Comparison of ENCODE assay signal across 10 cellular contexts in genomic region chr10:103125323-103126267, GRCh38.
DNase-seq lines count a peak whose midpoint lies in the region; ATAC-seq and TF ChIP-seq lines count a peak whose summit lies in the region.
"Had no signal": no experiment of that assay in that cellular context is flagged by ENCODE, and none has a peak within 500 bp of the region (broad histone marks: within the 10 kb centered on the region; RNA-seq: fewer than 3 reads in every experiment).

No MANE protein-coding gene starts in this region.

- peak overlapping the region in 3 of 8 donors; percentile 1 to 76 (median 12) for H3K27ac Mint-ChIP-seq in CD8-positive, alpha-beta memory T cell
- H3K27ac Mint-ChIP-seq: dendritic cell treated with granulocyte-macrophage colony-stimulating factor and Interleukin-4, amounts not matched to agents 40 ng/mL and 50 ng/mL, for 4 days had no signal

- CTCF ChIA-PET in IMR-90 (lab: Yijun Ruan, JAX) = no interaction called here
- CTCF ChIA-PET in CD8-positive, alpha-beta memory T cell (lab: Charles Lee) = no interaction called here

- no peak overlapping the region for H3K27ac ChIP-seq in IMR-90 (ENCODE audit: insufficient read depth, low read length)
- no peak overlapping the region for H3K27ac ChIP-seq in CD8-positive, alpha-beta memory T cell (ENCODE audit: low read depth, low read length)
- H3K27ac ChIP-seq in MM.1S (ENCODE audit: low read length) = no peak overlapping the region
- H3K27ac ChIP-seq: right atrium auricular region had no signal

- peak; percentile 51 for DNase-seq in GM13977 (ENCODE audit: low spot score)
- peak; percentile 19 for DNase-seq in IMR-90
- peak; percentile 16 for DNase-seq in kidney tubule cell (ENCODE audit: low spot score)
- no peak for DNase-seq in HuH-7.5 (ENCODE audit: low spot score)
- no peak for DNase-seq in CD8-positive, alpha-beta memory T cell
- no peak for DNase-seq in MM.1S
- DNase-seq in NCI-H2196 treated with DMSO at 0.1 percent for 48 hours (lab: John Stamatoyannopoulos, UW; ENCODE audit: unreplicated experiment) = no peak

- H3K4me1 Mint-ChIP-seq in CD8-positive, alpha-beta memory T cell = peaks cover 8 to 51% (median 25%) of the 10 kb centered on the region in 3 donors

- H3K36me3 Mint-ChIP-seq in CD8-positive, alpha-beta memory T cell = peaks cover 2 to 24% (median 6%) of the 10 kb centered on the region in 3 donors

- no peaks in the 10 kb centered on the region for H3K9me3 Mint-ChIP-seq in CD8-positive, alpha-beta memory T cell
- H3K9me3 Mint-ChIP-seq: dendritic cell treated with granulocyte-macrophage colony-stimulating factor and Interleukin-4, amounts not matched to agents 40 ng/mL and 50 ng/mL, for 4 days had no signal

- H4K20me1 ChIP-seq in IMR-90 (ENCODE audit: insufficient read depth, low read length) (peaks cover 5% of the 10 kb centered on the region; the same call in 1 of the 2 replicates), MM.1S (ENCODE audit: insufficient read depth, low read length) (no peaks in the 10 kb centered on the region)

- no peak overlapping the region for H4K91ac ChIP-seq in IMR-90 (ENCODE audit: insufficient read depth, low read depth, low read length)

- no peak overlapping the region for H3K4ac ChIP-seq in IMR-90 (ENCODE audit: low read depth, low read length)

- H3F3A ChIP-seq in MM.1S (ENCODE audit: insufficient read depth, low read length) = no peaks in the 10 kb centered on the region; the same call in 1 of the 2 replicates

- in situ Hi-C loops in GM13977 (cut with MboI; ENCODE audit: low pct_unique_long_range_greater_than_20kb, low sequenced_read_pairs, unreplicated experiment) = no loop called here
- in situ Hi-C loops in IMR-90 (cut with MboI; ENCODE audit: low sequenced_read_pairs) = no loop called here

- WGBS in IMR-90 (ENCODE audit: extremely low coverage in 2 of 2, insufficient read length in 1 of 2), 2 experiments = no CpG with 5 or more reads among the region's 9 CpGs

- peaks cover 12% of the 10 kb centered on the region for H3K4me1 ChIP-seq in IMR-90 (ENCODE audit: control insufficient read depth, insufficient read depth, low read length)
- no peaks in the 10 kb centered on the region for H3K4me1 ChIP-seq in CD8-positive, alpha-beta memory T cell (ENCODE audit: insufficient read depth, low read length)
- H3K4me1 ChIP-seq in MM.1S (ENCODE audit: low read length) = no peaks in the 10 kb centered on the region

- peaks cover 19 to 51% of the 10 kb centered on the region in 2 experiments for H3K79me1 ChIP-seq in IMR-90 (ENCODE audit: low read depth in 1 of 2, low read length in 2 of 2)

- no peak for TF ChIP-seq CTCF in GM13977 (IDR thresholded peaks at IDR 0.05; ENCODE audit: extremely low read depth, insufficient read depth, missing control alignments)
- TF ChIP-seq CTCF in IMR-90 (conservative IDR thresholded peaks at IDR 0.05; ENCODE audit: low read depth, low read length) = no peak
- TF ChIP-seq CTCF in MM.1S (IDR thresholded peaks at IDR 0.05; ENCODE audit: low read length) = no peak

- H3K4me2 ChIP-seq in IMR-90 (ENCODE audit: low read depth, low read length) = no peak overlapping the region
- no peak overlapping the region for H3K4me2 ChIP-seq in MM.1S (ENCODE audit: low read depth, low read length)

- H3K27me3 ChIP-seq in IMR-90 (ENCODE audit: control insufficient read depth, insufficient read depth, low read length) (no peaks in the 10 kb centered on the region), MM.1S (replicated peaks; ENCODE audit: insufficient read depth, low read length) (no peaks in the 10 kb centered on the region)
- no peaks in the 10 kb centered on the region for H3K27me3 ChIP-seq in CD8-positive, alpha-beta memory T cell (ENCODE audit: insufficient read depth, low read length, poor library complexity, severe bottlenecking)
- H3K27me3 ChIP-seq: right atrium auricular region had no signal

- no TSS peak for BruUV-seq in IMR-90 (replicated peaks; lab: Mats Ljungman, UMichigan)

- H3K56ac ChIP-seq in IMR-90 (ENCODE audit: extremely low read depth, insufficient read depth, low read length) = no peak overlapping the region

- dilution Hi-C loops in IMR-90 (cut with HindIII; ENCODE audit: low sequenced_read_pairs, unreplicated experiment) = no loop called here

- H3K9ac ChIP-seq in IMR-90 (ENCODE audit: low read depth, low read length) (no peak overlapping the region), MM.1S (ENCODE audit: low read length) (no peak overlapping the region)

- no peak overlapping the region for H2AK9ac ChIP-seq in IMR-90 (replicated peaks; ENCODE audit: low read depth, low read length, poor library complexity)

- TF ChIP-seq RAD21 in IMR-90 (IDR thresholded peaks at IDR 0.05; ENCODE audit: low read length) = no peak

- H4K5ac ChIP-seq in IMR-90 (ENCODE audit: low read depth, low read length) = no peak overlapping the region

- no peak overlapping the region for H2AFZ ChIP-seq in IMR-90 (replicated peaks; ENCODE audit: low read length, poor library complexity)
- H2AFZ ChIP-seq in MM.1S (ENCODE audit: low read length) = no peak overlapping the region

- no peak overlapping the region for H2AK5ac ChIP-seq in IMR-90 (ENCODE audit: low read depth, low read length)

- H3K36me3 ChIP-seq in IMR-90 (ENCODE audit: control insufficient read depth, insufficient read depth, low read length) (peaks cover 7% of the 10 kb centered on the region), MM.1S (replicated peaks; ENCODE audit: insufficient read depth, low read length) (no peaks in the 10 kb centered on the region; the same call in 1 of the 2 replicates)
- no peaks in the 10 kb centered on the region for H3K36me3 ChIP-seq in CD8-positive, alpha-beta memory T cell (ENCODE audit: insufficient read depth, low read length)
- H3K36me3 ChIP-seq: right atrium auricular region had no signal

- H2BK5ac ChIP-seq in IMR-90 (ENCODE audit: low read depth, low read length, poor library complexity, severe bottlenecking) = no peak overlapping the region

- no peak overlapping the region for H3K14ac ChIP-seq in IMR-90 (replicated peaks; ENCODE audit: low read depth, low read length)

- no peak overlapping the region for H4K8ac ChIP-seq in IMR-90 (ENCODE audit: low read depth in 2 of 2, low read length in 2 of 2)

- no peak overlapping the region for H3K23ac ChIP-seq in IMR-90 (ENCODE audit: low read depth, low read length)

- H3K4me3 Mint-ChIP-seq in CD8-positive, alpha-beta memory T cell = no peak overlapping the region
- H3K4me3 Mint-ChIP-seq: dendritic cell treated with granulocyte-macrophage colony-stimulating factor and Interleukin-4, amounts not matched to agents 40 ng/mL and 50 ng/mL, for 4 days had no signal

- POLR2A ChIA-PET in IMR-90 (lab: Charles Lee; ENCODE audit: unreplicated experiment) = no interaction called here
- POLR2A ChIA-PET in CD8-positive, alpha-beta memory T cell (lab: Charles Lee) = no interaction called here

- no peak overlapping the region for H2BK120ac ChIP-seq in IMR-90 (ENCODE audit: low read depth, low read length)

- H3K27me3 Mint-ChIP-seq in CD8-positive, alpha-beta memory T cell = no peaks in the 10 kb centered on the region
- H3K27me3 Mint-ChIP-seq: dendritic cell treated with granulocyte-macrophage colony-stimulating factor and Interleukin-4, amounts not matched to agents 40 ng/mL and 50 ng/mL, for 4 days had no signal

- H3K9me2 ChIP-seq in MM.1S (replicated peaks; ENCODE audit: insufficient read depth, low read length) = no peaks in the 10 kb centered on the region

- H3K18ac ChIP-seq in IMR-90 (ENCODE audit: low read depth, low read length) = no peak overlapping the region

- ATAC-seq in GM21576 (IDR thresholded peaks at IDR 0.05; ENCODE audit: unreplicated experiment) (peak; percentile 84), IMR-90 (ENCODE audit: low read depth) (0 out of 2 replicates have a peak, but pooled peaks have one; percentile 23)

- no peak for TF ChIP-seq POLR2A in IMR-90 (IDR thresholded peaks at IDR 0.05; ENCODE audit: low read depth, low read length)

- intact Hi-C loops in IMR-90 (cut with micrococcal nuclease) = no loop called here

- H2BK20ac ChIP-seq in IMR-90 (ENCODE audit: low read depth, low read length) = no peak overlapping the region

- H3K4me3 ChIP-seq in IMR-90 (ENCODE audit: insufficient read depth, low read depth, low read length) (no peak overlapping the region), MM.1S (ENCODE audit: low read length) (no peak overlapping the region)
- no peak overlapping the region for H3K4me3 ChIP-seq in CD8-positive, alpha-beta memory T cell (ENCODE audit: low read length)
- H3K4me3 ChIP-seq: right atrium auricular region had no signal

- H2BK15ac ChIP-seq in IMR-90 (ENCODE audit: low read depth, low read length) = no peak overlapping the region

- H3K9me3 ChIP-seq in IMR-90 (ENCODE audit: control insufficient read depth, insufficient read depth, low read length) = no peaks in the 10 kb centered on the region
- H3K9me3 ChIP-seq in CD8-positive, alpha-beta memory T cell (ENCODE audit: low read length) = no peaks in the 10 kb centered on the region
- no peaks in the 10 kb centered on the region for H3K9me3 ChIP-seq in MM.1S (replicated peaks; ENCODE audit: insufficient read depth, low read length)
- H3K9me3 ChIP-seq: right atrium auricular region had no signal

- no peaks in the 10 kb centered on the region for H3K79me2 ChIP-seq in MM.1S (ENCODE audit: low read length)

- H3K9me1 ChIP-seq in IMR-90 (ENCODE audit: insufficient read depth, low read length) = peaks cover 5% of the 10 kb centered on the region; the same call in 1 of the 2 replicates

TF ChIP-seq in IMR-90, 13 proteins besides CTCF, POLR2A, EP300 and RAD21 (continues in another document):
- TF ChIP-seq NFE2L2 (IDR thresholded peaks at IDR 0.05; ENCODE audit: low read depth, low read length) (no peak), BHLHE40 (IDR thresholded peaks at IDR 0.05; ENCODE audit: low read depth, low read length) (no peak), MXI1 (IDR thresholded peaks at IDR 0.05; ENCODE audit: borderline replicate concordance, low read depth, low read length) (no peak), USF2 (IDR thresholded peaks at IDR 0.05; ENCODE audit: low read depth, low read length) (no peak), MAZ (IDR thresholded peaks at IDR 0.05; ENCODE audit: borderline replicate concordance, low read depth, low read length) (no peak), MAFK (IDR thresholded peaks at IDR 0.05; ENCODE audit: low read depth, low read length) (no peak), CHD1 (IDR thresholded peaks at IDR 0.05; ENCODE audit: low read depth, low read length) (no peak), RFX5 (IDR thresholded peaks at IDR 0.05; ENCODE audit: low read depth, low read length) (no peak)

Comparison
In these comparisons a context has a peak if more than half of its experiments do, and no peak if none do; other contexts are left out.
1. DNase-seq: peak in GM13977 (single experiment), IMR-90 (single experiment) and kidney tubule cell (single experiment); none in HuH-7.5 (single experiment), CD8-positive, alpha-beta memory T cell (0 of 5), MM.1S (single experiment) and NCI-H2196 treated with DMSO at 0.1 percent for 48 hours (single experiment).